26 cellular contexts compared by ENCODE assay signal in genomic region chr11:63923319-63923718, GRCh38. TPM values are rescaled to one million over a fixed set of nuclear protein-coding genes. Genes with fewer than 3 reads are reported as not detected.
"Had no signal": no experiment of that assay in that cellular context is flagged by ENCODE, and none has a peak within 500 bp of the region (broad histone marks: within the 10 kb centered on the region; RNA-seq: fewer than 3 reads in every experiment).

No MANE protein-coding gene starts in this region.

- H3K9me3 ChIP-seq: esophagus muscularis mucosa, heart right ventricle, lower lobe of right lung, neutrophil, psoas muscle, sigmoid colon, stomach, thyroid gland, upper lobe of left lung had no signal

- DNase-seq: dermis blood vessel endothelial cell; effector memory CD4-positive, alpha-beta T cell; foreskin keratinocyte; glutamatergic neuron; heart right ventricle; hippocampal formation; left ventricle myocardium superior; lower lobe of right lung; nephron progenitor cell; psoas muscle; right cardiac atrium; sigmoid colon; stimulated activated CD4-positive, alpha-beta T cell treated with anti-CD3 and anti-CD28 coated beads, Interleukin-2, amount 100 ng/mL, for 24 hours; stimulated activated CD4-positive, alpha-beta T cell treated with anti-CD3 and anti-CD28 coated beads, Interleukin-4, amount 100 ng/mL, for 24 hours; stimulated activated naive CD4-positive, alpha-beta T cell treated with Interleukin-2 at 50 U/mL for 16 hours; stomach; thyroid gland; upper lobe of left lung had no signal

- H3K27me3 ChIP-seq: esophagus muscularis mucosa, sigmoid colon, thyroid gland, upper lobe of left lung had no signal

- H3K4me3 Mint-ChIP-seq: stimulated activated effector memory CD8-positive, alpha-beta T cell treated with anti-CD3 and anti-CD28 coated beads, Interleukin-12 subunit alpha, Interleukin-12 subunit beta, amount 100 ng/mL, for 72 hours had no signal

- FAIRE-seq: endothelial cell of umbilical vein, keratinocyte, urothelium cell line had no signal

- H3K9me3 Mint-ChIP-seq: stimulated activated effector memory CD8-positive, alpha-beta T cell treated with anti-CD3 and anti-CD28 coated beads, Interleukin-12 subunit alpha, Interleukin-12 subunit beta, amount 100 ng/mL, for 72 hours had no signal

- H3K36me3 Mint-ChIP-seq: stimulated activated effector memory CD8-positive, alpha-beta T cell treated with anti-CD3 and anti-CD28 coated beads, Interleukin-12 subunit alpha, Interleukin-12 subunit beta, amount 100 ng/mL, for 72 hours had no signal

- ATAC-seq: foreskin keratinocyte; heart right ventricle; left ventricle myocardium superior; lower lobe of right lung; psoas muscle; right cardiac atrium; stimulated activated effector memory CD8-positive, alpha-beta T cell treated with anti-CD3 and anti-CD28 coated beads, Interleukin-12 subunit alpha, Interleukin-12 subunit beta, amount 100 ng/mL, for 72 hours had no signal

- H3K4me3 ChIP-seq: coronary artery, esophagus muscularis mucosa, heart right ventricle, lower lobe of right lung, psoas muscle, sigmoid colon, stomach, thyroid gland, upper lobe of left lung had no signal

- H3K36me3 ChIP-seq: esophagus muscularis mucosa, heart right ventricle, lower lobe of right lung, neutrophil, sigmoid colon, stomach, thyroid gland, upper lobe of left lung had no signal

- H3K27ac ChIP-seq: coronary artery, esophagus muscularis mucosa, foreskin keratinocyte, heart right ventricle, lower lobe of right lung, neutrophil, psoas muscle, sigmoid colon, stomach, thyroid gland, upper lobe of left lung had no signal

RNA-seq across cellular contexts. Expression of gene RCOR2, which starts 6.4 kb away (rescaled TPM):
- total RNA-seq: mononuclear cell had no signal
